ENCODE assay signal across 8 cellular contexts in genomic region chr11:110430267-110431211, GRCh38. TPM values are rescaled to one million over a fixed set of nuclear protein-coding genes. Genes with fewer than 3 reads are reported as not detected.
A peak's percentile ranks its signal among the peaks of the same experiment; 100 is the strongest.
DNase-seq lines count a peak whose midpoint lies in the region; ATAC-seq and TF ChIP-seq lines count a peak whose summit lies in the region.

No MANE protein-coding gene starts in this region.

- H3K4me3 Mint-ChIP-seq in Calu3 (ENCODE audit: low read depth, unreplicated experiment) = peak overlapping the region; percentile 95

- peak overlapping the region; percentile 82 for H3K27ac Mint-ChIP-seq in Calu3 (ENCODE audit: unreplicated experiment)

- TF ChIP-seq CTCF in Calu3 (IDR thresholded peaks at IDR 0.05; ENCODE audit: unreplicated experiment) = no peak
- TF ChIP-seq CTCF in GM20000 (IDR thresholded peaks at IDR 0.05; ENCODE audit: extremely low read depth, missing control alignments) = no peak
- no peak for TF ChIP-seq CTCF in HL-60 (IDR thresholded peaks at IDR 0.05; ENCODE audit: insufficient read depth, low read length)
- TF ChIP-seq CTCF in colonic mucosa (IDR thresholded peaks at IDR 0.05) = no peak
- no peak for TF ChIP-seq CTCF in left lung (IDR thresholded peaks at IDR 0.05)

- H3K9me3 ChIP-seq in colonic mucosa (no peaks in the 10 kb centered on the region), left lung (no peaks in the 10 kb centered on the region)

- TSS peak; percentile 44 for BruUV-seq in Calu3 (replicated peaks; lab: Mats Ljungman, UMichigan)

- H3K4me1 Mint-ChIP-seq in Calu3 (ENCODE audit: low read depth, unreplicated experiment) = peaks cover 20% of the 10 kb centered on the region

- peaks cover 25% of the 10 kb centered on the region for H3K36me3 Mint-ChIP-seq in Calu3 (ENCODE audit: insufficient read depth, unreplicated experiment)

- H3K27me3 ChIP-seq in HL-60 (ENCODE audit: insufficient read depth, poor library complexity, severe bottlenecking) (no peaks in the 10 kb centered on the region), colonic mucosa (no peaks in the 10 kb centered on the region), left lung (no peaks in the 10 kb centered on the region)

- peak; percentile 8 for DNase-seq in Calu3
- peak; percentile 53 for DNase-seq in GM20000 (ENCODE audit: low spot score)
- peak in 1 of 2 experiments; percentile 18 for DNase-seq in HL-60 (ENCODE audit: low read depth in 1 of 2, low spot score in 1 of 2)
- DNase-seq in T-helper 22 cell (ENCODE audit: low read depth) = peak; percentile 29
- DNase-seq in colonic mucosa = peak; percentile 75
- DNase-seq in left lung = peak in 1 of 2 donors; percentile 45
- no peak for DNase-seq in stimulated activated naive CD8-positive, alpha-beta T cell treated with anti-CD3 and anti-CD28 coated beads, Interleukin-15, Interleukin-2, amounts not matched to agents 100 U/mL and 50 U/mL, for 24 hours
- DNase-seq in NCI-H128 (lab: John Stamatoyannopoulos, UW; ENCODE audit: unreplicated experiment) = no peak

- H3K4me1 ChIP-seq in colonic mucosa = peaks cover 7% of the 10 kb centered on the region
- peaks cover 14 to 37% of the 10 kb centered on the region in 2 donors for H3K4me1 ChIP-seq in left lung

- no peaks in the 10 kb centered on the region for H3K27me3 Mint-ChIP-seq in Calu3 (ENCODE audit: unreplicated experiment)

- H3K9ac ChIP-seq in colonic mucosa (ENCODE audit: low read depth in 2 of 2, low read length in 2 of 2) = peak overlapping the region; percentile 97 to 98

- H3K9me3 Mint-ChIP-seq in Calu3 (ENCODE audit: low read depth, unreplicated experiment) = no peaks in the 10 kb centered on the region

- H3K27ac ChIP-seq in HL-60 (replicated peaks) = peak overlapping the region; percentile 62
- H3K27ac ChIP-seq in colonic mucosa = peak overlapping the region; percentile 89
- H3K27ac ChIP-seq in left lung = peak overlapping the region; percentile 87 to 90

- H3K36me3 ChIP-seq in colonic mucosa = no peaks in the 10 kb centered on the region
- no peaks in the 10 kb centered on the region for H3K36me3 ChIP-seq in left lung

- peak; percentile 39 for ATAC-seq in left lung
- peak; percentile 23 for ATAC-seq in stimulated activated naive CD8-positive, alpha-beta T cell treated with anti-CD3 and anti-CD28 coated beads, Interleukin-15, Interleukin-2, amounts not matched to agents 100 U/mL and 50 U/mL, for 24 hours

- intact Hi-C loops in Calu3 (cut with micrococcal nuclease; ENCODE audit: unreplicated experiment) = loop anchor here (5.0 to 10.0 kb wide), 2 partner anchors 133 to 576 kb away; partner anchors contain the start of gene RDX
- intact Hi-C loops in colonic mucosa (cut with DNase I) = loop anchor here (5.0 to 10.0 kb wide), 2 partner anchors 53 to 486 kb away; no protein-coding TSS in a partner anchor
- intact Hi-C loops in left lung (cut with DNase I) = loop anchor here in 1 of 2 donors (5.0 to 10.0 kb wide), 2 partner anchors 56 to 228 kb away; no protein-coding TSS in a partner anchor

- peak overlapping the region; percentile 90 for H3K4me3 ChIP-seq in HL-60 (replicated peaks; ENCODE audit: insufficient read depth, low read length)
- H3K4me3 ChIP-seq in colonic mucosa = peak overlapping the region; percentile 82
- H3K4me3 ChIP-seq in left lung = peak overlapping the region; percentile 80

- CTCF ChIA-PET in Calu3 (lab: Charles Lee) = interaction anchor here (0.5 kb wide), 1 partner anchor 516 kb away, joined by 3 read pairs; no protein-coding TSS in a partner anchor

RNA-seq across cellular contexts. Expression of gene FDX1, which starts 0.8 kb away (rescaled TPM):
- 9.1 and 10.2 TPM in 2 replicates for total RNA-seq in Calu3 (2022)
- total RNA-seq in colonic mucosa = 10 to 100 TPM; 19.0 to 23.7 TPM
- total RNA-seq in left lung = 10 to 100 TPM; 17.2 to 19.0 TPM

Comparison
In these comparisons a context has a peak if more than half of its experiments do, and no peak if none do; other contexts are left out.
1. DNase-seq: peak in Calu3 (single experiment), GM20000 (single experiment), T-helper 22 cell (single experiment) and colonic mucosa (single experiment); none in stimulated activated naive CD8-positive, alpha-beta T cell treated with anti-CD3 and anti-CD28 coated beads, Interleukin-15, Interleukin-2, amounts not matched to agents 100 U/mL and 50 U/mL, for 24 hours (single experiment) and NCI-H128 (single experiment).
2. Peak in every context shown above with its lines, with median percentiles within 50 percentile points of each other: H3K27ac ChIP-seq and H3K4me3 ChIP-seq.